14 cellular contexts compared by ENCODE assay signal in genomic region chr17:81466564-81467472, GRCh38.
"Had no signal": no experiment of that assay in that cellular context is flagged by ENCODE, and none has a peak within 500 bp of the region (broad histone marks: within the 10 kb centered on the region; RNA-seq: fewer than 3 reads in every experiment).

No MANE protein-coding gene starts in this region.

- H2AFZ ChIP-seq: hepatocyte had no signal

- H3K4me3 Mint-ChIP-seq: activated naive CD4-positive, alpha-beta T cell treated with anti-CD3 and anti-CD28 coated beads for 36 hours; stimulated activated effector memory CD8-positive, alpha-beta T cell treated with anti-CD3 and anti-CD28 coated beads, Interleukin-12 subunit alpha, Interleukin-12 subunit beta, amount 100 ng/mL, for 72 hours had no signal

- H3K4me3 ChIP-seq: hepatocyte, left ventricle myocardium inferior, tibial nerve, vagina had no signal

- H3K9me3 Mint-ChIP-seq: activated naive CD4-positive, alpha-beta T cell treated with anti-CD3 and anti-CD28 coated beads for 36 hours; activated T-helper 2 cell treated with anti-CD3 and anti-CD28 coated beads, Interferon-gamma antibody, Interleukin-2, Interleukin-4, amounts not matched to agents 10 μg/mL and 5 μg/mL and 100 μg/mL, durations not matched to agents 14 hours and 24 hours and 36 hours; nephron; stimulated activated effector memory CD8-positive, alpha-beta T cell treated with anti-CD3 and anti-CD28 coated beads, Interleukin-12 subunit alpha, Interleukin-12 subunit beta, amount 100 ng/mL, for 72 hours had no signal

- DNase-seq: activated CD4-positive, alpha-beta T cell treated with anti-CD3 and anti-CD28 coated beads for 1 hour; activated CD4-positive, alpha-beta T cell treated with anti-CD3 and anti-CD28 coated beads, Interleukin-2, amount 50 U/mL, for 4 hours; activated naive CD4-positive, alpha-beta T cell treated with anti-CD3 and anti-CD28 coated beads for 36 hours; activated T-cell treated with anti-CD3 and anti-CD28 coated beads for 4 hours; kidney; left ventricle myocardium inferior; mesendoderm; stimulated activated CD4-positive, alpha-beta T cell treated with anti-CD3 and anti-CD28 coated beads, Interleukin-2, amount 100 ng/mL, for 24 hours had no signal

- ATAC-seq: stimulated activated effector memory CD8-positive, alpha-beta T cell treated with anti-CD3 and anti-CD28 coated beads, Interleukin-12 subunit alpha, Interleukin-12 subunit beta, amount 100 ng/mL, for 72 hours had no signal

- H3K9me3 ChIP-seq: left ventricle myocardium inferior, tibial nerve, vagina had no signal

- H3K79me2 ChIP-seq: hepatocyte had no signal

- H3K27ac ChIP-seq: hepatocyte, left ventricle myocardium inferior, tibial nerve, vagina had no signal

- H3K27ac Mint-ChIP-seq: activated naive CD4-positive, alpha-beta T cell treated with anti-CD3 and anti-CD28 coated beads for 36 hours; activated T-helper 2 cell treated with anti-CD3 and anti-CD28 coated beads, Interferon-gamma antibody, Interleukin-2, Interleukin-4, amounts not matched to agents 10 μg/mL and 5 μg/mL and 100 μg/mL, durations not matched to agents 14 hours and 24 hours and 36 hours; stimulated activated effector memory CD8-positive, alpha-beta T cell treated with anti-CD3 and anti-CD28 coated beads, Interleukin-12 subunit alpha, Interleukin-12 subunit beta, amount 100 ng/mL, for 72 hours had no signal

- H3K36me3 Mint-ChIP-seq: stimulated activated effector memory CD8-positive, alpha-beta T cell treated with anti-CD3 and anti-CD28 coated beads, Interleukin-12 subunit alpha, Interleukin-12 subunit beta, amount 100 ng/mL, for 72 hours had no signal

- H3K4me1 Mint-ChIP-seq: stimulated activated effector memory CD8-positive, alpha-beta T cell treated with anti-CD3 and anti-CD28 coated beads, Interleukin-12 subunit alpha, Interleukin-12 subunit beta, amount 100 ng/mL, for 72 hours had no signal

- H3K36me3 ChIP-seq: vagina had no signal

- H3K4me2 ChIP-seq: hepatocyte had no signal

- H3K27me3 ChIP-seq: hepatocyte, tibial nerve, vagina had no signal
